19 cellular contexts compared by ENCODE assay signal in genomic region chr13:44857061-44857460, GRCh38.
A peak's percentile ranks its signal among the peaks of the same experiment; 100 is the strongest.
DNase-seq lines count a peak whose midpoint lies in the region; ATAC-seq and TF ChIP-seq lines count a peak whose summit lies in the region.
"Had no signal": no experiment of that assay in that cellular context is flagged by ENCODE, and none has a peak within 500 bp of the region (broad histone marks: within the 10 kb centered on the region; RNA-seq: fewer than 3 reads in every experiment).

No MANE protein-coding gene starts in this region.

- ATAC-seq in RWPE2 (ENCODE audit: low read depth): peak; percentile 36; the same call in 1 of the 3 replicates
- no peak for ATAC-seq in GM21825 (IDR thresholded peaks at IDR 0.05; ENCODE audit: unreplicated experiment)
- no peak for ATAC-seq in GM21717 (IDR thresholded peaks at IDR 0.05; ENCODE audit: unreplicated experiment)
- ATAC-seq: HepG2 had no signal

- H3K27ac ChIP-seq in RWPE2 (ENCODE audit: poor library complexity, severe bottlenecking) (no peak overlapping the region), prostate gland (peak overlapping the region; percentile 49 to 85), endodermal cell (ENCODE audit: low read depth, low read length) (no peak overlapping the region)
- H3K27ac ChIP-seq: RWPE1 had no signal

- 85% methylated on average over 4 of the region's 4 CpGs for WGBS in prostate gland
- 95 to 100% methylated on average over 2 to 4 of the region's 4 CpGs for WGBS in endodermal cell (ENCODE audit: insufficient coverage in 1 of 2, insufficient read length in 1 of 2), 2 experiments

- no peaks in the 10 kb centered on the region for H3K27me3 Mint-ChIP-seq in endodermal cell (ENCODE audit: insufficient read depth)

- DNase-seq in HPDE6-E6E7 (ENCODE audit: extremely low spot score) (peak; percentile 3), RWPE2 (ENCODE audit: low spot score) (no peak), fibroblast of mammary gland (ENCODE audit: low read depth) (peak; percentile 26), prostate gland (ENCODE audit: low spot score) (no peak), endodermal cell (no peak)
- DNase-seq: COR-L47, GF-D8, HFFc6, KG1, NCI-H1417 treated with DMSO at 0.1 percent for 48 hours, NCI-H187 treated with DMSO at 0.1 percent for 48 hours, NCI-H2227 treated with DMSO at 0.1 percent for 48 hours, NCI-H524, NCI-H82 had no signal

- H3K9ac ChIP-seq in endodermal cell (ENCODE audit: extremely low read depth, low read length, poor library complexity, severe bottlenecking): no peak overlapping the region

- no peak for TF ChIP-seq CTCF in RWPE2 (IDR thresholded peaks at IDR 0.05; ENCODE audit: poor library complexity, severe bottlenecking)
- TF ChIP-seq CTCF in fibroblast of mammary gland (conservative IDR thresholded peaks at IDR 0.05; ENCODE audit: control insufficient read depth, insufficient read depth, low read depth, low read length): no peak
- TF ChIP-seq CTCF in prostate gland (IDR thresholded peaks at IDR 0.05): no peak
- TF ChIP-seq CTCF in endodermal cell (conservative IDR thresholded peaks at IDR 0.05): no peak

- no peak overlapping the region for H3K4me3 ChIP-seq in RWPE2 (ENCODE audit: severe bottlenecking)
- no peak overlapping the region for H3K4me3 ChIP-seq in fibroblast of mammary gland (ENCODE audit: control insufficient read depth, low read depth, low read length)
- no peak overlapping the region for H3K4me3 ChIP-seq in prostate gland
- H3K4me3 ChIP-seq in endodermal cell (ENCODE audit: low read length): no peak overlapping the region

- H3K9me3 ChIP-seq in RWPE2 (ENCODE audit: severe bottlenecking) (no peaks in the 10 kb centered on the region), prostate gland (no peaks in the 10 kb centered on the region), endodermal cell (ENCODE audit: control insufficient read depth, low read length) (no peaks in the 10 kb centered on the region)

- no peaks in the 10 kb centered on the region for H3K9me3 Mint-ChIP-seq in endodermal cell
- H3K9me3 Mint-ChIP-seq: HFFc6 had no signal

- TF ChIP-seq POLR2A in prostate gland (IDR thresholded peaks at IDR 0.05): no peak

- H3K4me1 ChIP-seq in RWPE2 (ENCODE audit: insufficient read depth, poor library complexity, severe bottlenecking) (peaks cover 11% of the 10 kb centered on the region), prostate gland (replicated peaks) (peaks cover 3% of the 10 kb centered on the region), endodermal cell (ENCODE audit: control insufficient read depth, insufficient read depth, low read length) (peaks cover 13% of the 10 kb centered on the region)

- H3K36me3 ChIP-seq in RWPE2 (ENCODE audit: low read depth) (no peaks in the 10 kb centered on the region), prostate gland (no peaks in the 10 kb centered on the region), endodermal cell (ENCODE audit: control insufficient read depth, insufficient read depth, low read length) (no peaks in the 10 kb centered on the region)

- peaks cover 23% of the 10 kb centered on the region for H3K4me1 Mint-ChIP-seq in endodermal cell
- H3K4me1 Mint-ChIP-seq: B cell had no signal

- H3K27me3 ChIP-seq in RWPE2 (ENCODE audit: insufficient read depth, poor library complexity, severe bottlenecking) (no peaks in the 10 kb centered on the region), prostate gland (replicated peaks; ENCODE audit: insufficient read depth) (no peaks in the 10 kb centered on the region), endodermal cell (ENCODE audit: control insufficient read depth, insufficient read depth, low read length, poor library complexity, severe bottlenecking) (no peaks in the 10 kb centered on the region)

- no peak overlapping the region for H3K4me3 Mint-ChIP-seq in endodermal cell
- H3K4me3 Mint-ChIP-seq: B cell, HFFc6 had no signal

- no peak overlapping the region for H3K27ac Mint-ChIP-seq in endodermal cell
- H3K27ac Mint-ChIP-seq: B cell, HFFc6 had no signal

- intact Hi-C loops in prostate gland (cut with DNase I): loop anchor here (10.0 kb wide), 1 partner anchor 48 kb away; no protein-coding TSS in a partner anchor

- H3K36me3 Mint-ChIP-seq in endodermal cell (ENCODE audit: low read depth): no peaks in the 10 kb centered on the region

Comparison
In these comparisons a context has a peak if more than half of its experiments do, and no peak if none do; other contexts are left out.
1. DNase-seq: peak in HPDE6-E6E7 (single experiment) and fibroblast of mammary gland (single experiment); none in RWPE2 (single experiment), prostate gland (single experiment) and endodermal cell (single experiment).
2. H3K27ac ChIP-seq: peak in prostate gland (2 of 2); none in RWPE2 (single experiment) and endodermal cell (single experiment).